ENCODE assay signal across 26 cellular contexts in genomic region chr7:133858311-133858710, GRCh38.
"Had no signal": no experiment of that assay in that cellular context is flagged by ENCODE, and none has a peak within 500 bp of the region (broad histone marks: within the 10 kb centered on the region; RNA-seq: fewer than 3 reads in every experiment).

No MANE protein-coding gene starts in this region.

- H3K36me3 Mint-ChIP-seq: natural killer cell treated with Interleukin-12 subunit alpha and Interleukin-12 subunit beta and Interleukin-15 and Interleukin-18, amount 100 ng/mL, for 72 hours; type B pancreatic cell had no signal

- H3K4me3 ChIP-seq: left ventricle myocardium inferior, lung, mucosa of descending colon, pancreas, prostate gland, skin epidermis, stomach, thoracic aorta, tibial artery, uterus had no signal

- ATAC-seq: mucosa of descending colon; naive thymus-derived CD4-positive, alpha-beta T cell; natural killer cell treated with Interleukin-12 subunit alpha and Interleukin-12 subunit beta and Interleukin-15 and Interleukin-18, amount 100 ng/mL, for 72 hours; pancreas; right cardiac atrium; sciatic nerve; stimulated activated naive B cell treated with anti-CD40 and anti-IgM and Interleukin-4, amounts not matched to agents 10 μg/mL and 1 μg/mL and 100 μg/mL, for 72 hours; stimulated activated naive CD8-positive, alpha-beta T cell treated with anti-CD3 and anti-CD28 coated beads, Interleukin-15, Interleukin-2, amounts not matched to agents 100 U/mL and 50 U/mL, for 24 hours had no signal

- H3K4me3 Mint-ChIP-seq: memory B cell; naive thymus-derived CD4-positive, alpha-beta T cell; natural killer cell treated with Interleukin-12 subunit alpha and Interleukin-12 subunit beta and Interleukin-15 and Interleukin-18, amount 100 ng/mL, for 72 hours; neural crest cell; stimulated activated naive B cell treated with anti-CD40 and anti-IgM and Interleukin-4, amounts not matched to agents 10 μg/mL and 1 μg/mL and 100 μg/mL, for 72 hours; type B pancreatic cell had no signal

- H3K27ac Mint-ChIP-seq: memory B cell; naive thymus-derived CD4-positive, alpha-beta T cell; natural killer cell treated with Interleukin-12 subunit alpha and Interleukin-12 subunit beta and Interleukin-15 and Interleukin-18, amount 100 ng/mL, for 72 hours; stimulated activated naive B cell treated with anti-CD40 and anti-IgM and Interleukin-4, amounts not matched to agents 10 μg/mL and 1 μg/mL and 100 μg/mL, for 72 hours; type B pancreatic cell had no signal

- DNase-seq: hippocampal formation; left ventricle myocardium inferior; midbrain; mucosa of descending colon; naive thymus-derived CD4-positive, alpha-beta T cell; stimulated activated CD4-positive, alpha-beta T cell treated with anti-CD3 and anti-CD28 coated beads, Interleukin-12 subunit alpha, Interleukin-12 subunit beta, amount 100 ng/mL, for 4 hours; stimulated activated CD4-positive, alpha-beta T cell treated with anti-CD3 and anti-CD28 coated beads, Interleukin-15, amount 100 ng/mL, for 24 hours; stimulated activated CD4-positive, alpha-beta T cell treated with anti-CD3 and anti-CD28 coated beads, Interleukin-2, amount 100 ng/mL, for 24 hours; stimulated activated CD4-positive, alpha-beta T cell treated with anti-CD3 and anti-CD28 coated beads, Interleukin-4, amount 100 ng/mL, for 1 hour; stimulated activated naive B cell treated with anti-CD40 and anti-IgM and Interleukin-4, amounts not matched to agents 10 μg/mL and 1 μg/mL and 100 μg/mL, for 72 hours; stimulated activated naive CD8-positive, alpha-beta T cell treated with anti-CD3 and anti-CD28 coated beads, Interleukin-15, Interleukin-2, amounts not matched to agents 100 U/mL and 50 U/mL, for 24 hours; stomach; tibial artery; uterus had no signal

- H3K9me3 ChIP-seq: left ventricle myocardium inferior, mucosa of descending colon, pancreas, prostate gland, stomach, thoracic aorta, tibial artery, uterus had no signal

- H3K4me1 ChIP-seq: prostate gland, uterus had no signal

- H3K9me3 Mint-ChIP-seq: memory B cell; natural killer cell treated with Interleukin-12 subunit alpha and Interleukin-12 subunit beta and Interleukin-15 and Interleukin-18, amount 100 ng/mL, for 72 hours; neural crest cell; type B pancreatic cell had no signal

- H3K27me3 Mint-ChIP-seq: memory B cell; naive thymus-derived CD4-positive, alpha-beta T cell; natural killer cell treated with Interleukin-12 subunit alpha and Interleukin-12 subunit beta and Interleukin-15 and Interleukin-18, amount 100 ng/mL, for 72 hours; stimulated activated naive B cell treated with anti-CD40 and anti-IgM and Interleukin-4, amounts not matched to agents 10 μg/mL and 1 μg/mL and 100 μg/mL, for 72 hours; type B pancreatic cell had no signal

- FAIRE-seq: kidney, pancreas had no signal

- H3K36me3 ChIP-seq: left ventricle myocardium inferior, pancreas, prostate gland, stomach, thoracic aorta, tibial artery, uterus had no signal

- H3K27ac ChIP-seq: left ventricle myocardium inferior, pancreas, prostate gland, stomach, thoracic aorta, tibial artery, uterus had no signal

- H3K27me3 ChIP-seq: pancreas, stomach, tibial artery, uterus had no signal
